In the genomic region with DNA sequence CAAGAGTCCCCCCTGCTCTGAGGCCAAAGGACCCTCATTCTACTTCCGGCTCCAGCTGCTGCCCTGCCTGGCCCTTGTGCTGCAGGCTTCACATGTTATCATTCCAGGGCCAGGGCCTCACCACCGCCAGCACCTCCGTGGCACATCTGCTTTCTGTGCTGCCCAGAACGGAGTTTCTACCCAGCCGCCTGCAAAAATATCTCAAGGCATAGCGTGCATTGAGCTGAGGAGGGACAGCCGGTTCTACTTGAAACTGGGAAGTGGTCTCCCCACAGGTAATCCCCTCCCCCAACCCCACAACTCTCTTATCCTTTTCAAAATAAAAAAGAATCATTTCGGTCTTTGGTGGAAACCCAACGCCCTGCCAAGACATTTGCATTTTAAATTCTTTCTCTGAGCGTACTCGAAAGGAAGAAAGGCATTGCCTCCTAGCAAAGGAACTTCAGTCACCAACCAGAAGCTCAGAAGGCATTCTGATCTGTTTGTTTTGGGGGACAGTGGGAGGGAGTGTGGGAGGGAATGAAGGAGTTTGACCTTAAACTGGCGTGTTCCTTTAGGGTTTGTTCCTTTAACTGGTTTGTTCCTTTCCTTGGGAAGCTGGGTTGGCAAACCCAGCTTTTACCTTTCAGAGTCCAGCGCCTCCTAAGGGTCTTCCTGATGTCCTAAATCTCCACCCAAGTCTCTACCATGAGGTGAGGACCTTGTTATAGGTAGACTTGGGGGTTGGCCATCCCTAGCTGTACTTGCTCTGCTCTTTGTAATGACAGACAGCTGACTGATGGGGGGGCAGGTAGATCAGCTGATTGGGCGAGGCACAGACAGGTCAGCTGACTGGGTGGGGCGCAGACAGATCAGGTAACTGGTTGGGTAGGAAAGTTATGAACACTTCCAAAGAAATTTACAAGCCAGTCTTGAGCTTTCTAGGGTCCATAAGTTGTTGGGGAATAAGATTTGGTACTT, we compare ENCODE assay signal across 10 cellular contexts. TPM values are rescaled to one million over a fixed set of nuclear protein-coding genes. Genes with fewer than 3 reads are reported as not detected.
DNase-seq lines count a peak whose midpoint lies in the region; ATAC-seq, FAIRE-seq and TF ChIP-seq lines count a peak whose summit lies in the region.
"Had no signal": no experiment of that assay in that cellular context is flagged by ENCODE, and none has a peak within 500 bp of the region (broad histone marks: within the 10 kb centered on the region; RNA-seq: fewer than 3 reads in every experiment).

No MANE protein-coding gene starts in this region.

- no peak overlapping the region for H3K9ac ChIP-seq in BLaER1
- H3K9ac ChIP-seq in HUES64 (ENCODE audit: low read depth, low read length) = no peak overlapping the region

- H3K9me3 ChIP-seq in BLaER1 (no peaks in the 10 kb centered on the region), HUES64 (ENCODE audit: insufficient read depth, low read depth, low read length) (no peaks in the 10 kb centered on the region)
- H3K9me3 ChIP-seq in effector memory CD4-positive, alpha-beta T cell (ENCODE audit: control insufficient read depth, low read length) = no peaks in the 10 kb centered on the region

- DNase-seq in GM12892 (ENCODE audit: insufficient read length) (no peak), NCI-H2196 treated with DMSO at 0.1 percent for 48 hours (lab: John Stamatoyannopoulos, UW; ENCODE audit: unreplicated experiment) (no peak), NCI-H146 treated with DMSO at 0.1 percent for 48 hours (lab: John Stamatoyannopoulos, UW; ENCODE audit: unreplicated experiment) (no peak)
- no peak for DNase-seq in effector memory CD4-positive, alpha-beta T cell
- DNase-seq: NCI-H1048 had no signal

- peak; percentile 63 for TF ChIP-seq POLR2A in GM12892 (IDR thresholded peaks at IDR 0.05; ENCODE audit: low read depth, low read length)

- H3K27me3 ChIP-seq in BLaER1 (no peaks in the 10 kb centered on the region), HUES64 (ENCODE audit: insufficient read depth, low read length) (no peaks in the 10 kb centered on the region)
- H3K27me3 ChIP-seq in effector memory CD4-positive, alpha-beta T cell (replicated peaks; ENCODE audit: control insufficient read depth, insufficient read depth, low read length, poor library complexity, severe bottlenecking) = no peaks in the 10 kb centered on the region

- 50% methylated on average over 15 of the region's 15 CpGs for WGBS in HUES64

- peaks cover 7% of the 10 kb centered on the region; the same call in 1 of the 2 replicates for H4K20me1 ChIP-seq in BLaER1

- H3K4me2 ChIP-seq in BLaER1 = peak overlapping the region; percentile 81

- H3K27ac ChIP-seq in BLaER1 (no peak overlapping the region; the same call in 1 of the 2 replicates), HUES64 (ENCODE audit: low read depth, low read length) (0 out of 2 replicates have a peak overlapping the region, but pooled peaks have one; percentile 26)
- peak overlapping the region; percentile 90 for H3K27ac ChIP-seq in effector memory CD4-positive, alpha-beta T cell (ENCODE audit: insufficient read depth, low read length, poor library complexity, severe bottlenecking)

- FAIRE-seq in GM12892 (lab: Jason Lieb, UNC) = peak; percentile 97
- FAIRE-seq: bronchial epithelial cell had no signal

- H3K36me3 ChIP-seq in BLaER1 (peaks cover 17% of the 10 kb centered on the region), HUES64 (ENCODE audit: insufficient read depth, low read length) (no peaks in the 10 kb centered on the region)
- H3K36me3 ChIP-seq in effector memory CD4-positive, alpha-beta T cell (ENCODE audit: control insufficient read depth, insufficient read depth, low read length) = peaks cover 52% of the 10 kb centered on the region

- H3K4me3 ChIP-seq in BLaER1 (no peak overlapping the region), HUES64 (ENCODE audit: low read length) (peak overlapping the region; percentile 3; the same call in 1 of the 2 replicates)
- no peak overlapping the region for H3K4me3 ChIP-seq in effector memory CD4-positive, alpha-beta T cell (ENCODE audit: insufficient read depth, low read depth, low read length, poor library complexity, severe bottlenecking)

- H3K4me1 ChIP-seq in BLaER1 = peaks cover 54% of the 10 kb centered on the region
- H3K4me1 ChIP-seq in HUES64 (ENCODE audit: insufficient read depth, low read length) = peaks cover 10% of the 10 kb centered on the region; the same call in 1 of the 2 replicates
- H3K4me1 ChIP-seq in effector memory CD4-positive, alpha-beta T cell (ENCODE audit: control insufficient read depth, insufficient read depth, low read length, poor library complexity, severe bottlenecking) = peaks cover 49% of the 10 kb centered on the region

- no peak for ATAC-seq in GM18873 (IDR thresholded peaks at IDR 0.05; ENCODE audit: low FRiP score, unreplicated experiment)
- ATAC-seq in GM21786 (IDR thresholded peaks at IDR 0.05; ENCODE audit: unreplicated experiment) = no peak

RNA-seq across cellular contexts. Expression of gene PIK3R6, which starts 33.4 kb away (rescaled TPM):
- polyA plus RNA-seq in GM12892 (2012; ENCODE audit: missing spikeins) = 81.7 TPM
- polyA plus RNA-seq in HUES64 (2013, experiment 1 of 2) = 0.10 TPM
- 0.13 TPM for polyA plus RNA-seq in HUES64 (2013, experiment 2 of 2)
